Comparison of ENCODE assay signal across 9 cellular contexts in the genomic region with DNA sequence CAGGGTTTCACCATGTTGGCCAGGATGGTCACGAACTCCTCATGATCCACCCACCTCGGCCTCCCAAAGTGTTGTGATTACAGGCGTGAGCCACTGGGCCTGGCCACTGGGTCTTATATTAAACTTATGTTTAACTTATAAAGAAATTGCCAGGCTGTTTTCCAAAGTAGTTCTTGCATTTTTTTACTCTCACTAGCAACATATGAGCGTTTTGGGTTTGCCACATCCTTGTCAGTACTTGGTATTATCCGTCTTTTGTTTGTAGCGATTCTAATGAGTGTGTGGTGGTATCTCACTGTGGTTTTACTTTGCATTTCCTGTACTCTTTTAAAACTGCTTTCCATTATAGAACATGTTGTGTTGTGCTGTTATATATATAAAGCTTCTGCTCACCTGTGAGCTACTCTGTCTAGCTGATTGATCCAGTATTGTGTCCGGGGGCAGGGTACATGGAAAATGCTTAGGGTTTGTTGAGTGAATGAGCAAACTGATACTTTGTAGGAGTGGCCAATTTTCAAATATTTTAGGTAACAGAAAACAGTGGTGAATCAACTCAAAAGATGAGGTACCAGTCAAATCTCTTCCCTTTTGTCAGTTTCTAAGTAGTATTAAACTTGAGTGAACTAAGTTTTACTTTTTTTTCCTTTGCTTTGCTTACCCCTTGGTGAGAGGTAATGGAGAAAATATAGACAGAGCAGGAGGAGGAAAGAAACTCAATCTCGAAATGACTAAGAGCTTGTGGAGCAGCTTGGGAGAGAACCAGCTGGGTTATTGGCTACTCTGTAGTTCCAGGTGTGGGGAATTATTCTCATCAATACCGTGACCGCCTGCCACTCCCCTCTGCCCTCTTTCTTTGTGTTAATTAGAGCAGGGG.
DNase-seq lines count a peak whose midpoint lies in the region; ATAC-seq and TF ChIP-seq lines count a peak whose summit lies in the region.
"Had no signal": no experiment of that assay in that cellular context is flagged by ENCODE, and none has a peak within 500 bp of the region (broad histone marks: within the 10 kb centered on the region; RNA-seq: fewer than 3 reads in every experiment).

No MANE protein-coding gene starts in this region.

- TF ChIP-seq CTCF in hepatocyte (IDR thresholded peaks at IDR 0.05; ENCODE audit: poor library complexity), result no peak

- no peak overlapping the region for H3K4me3 ChIP-seq in hepatocyte

- peaks cover 49% of the 10 kb centered on the region for H3K36me3 Mint-ChIP-seq in activated CD4-positive, alpha-beta T cell treated with anti-CD3 and anti-CD28 coated beads, Interleukin-2, amount 10 ng/mL, durations not matched to agents 7 days and 5 days (ENCODE audit: low read depth)
- H3K36me3 Mint-ChIP-seq in activated naive CD8-positive, alpha-beta T cell treated with anti-CD3 and anti-CD28 coated beads for 36 hours, result peaks cover 42% of the 10 kb centered on the region

- no peaks in the 10 kb centered on the region for H3K27me3 ChIP-seq in hepatocyte

- CTCF ChIA-PET in activated CD4-positive, alpha-beta T cell treated with anti-CD3 and anti-CD28 coated beads, Interleukin-2, amount 10 ng/mL, durations not matched to agents 7 days and 5 days (lab: Charles Lee), result interaction anchor here (0.7 to 2.7 kb wide), 4 partner anchors 11 to 33 kb away, joined by 3 to 11 read pairs (median 4); no protein-coding TSS in a partner anchor

- no peaks in the 10 kb centered on the region for H3K9me2 ChIP-seq in hepatocyte (replicated peaks; ENCODE audit: insufficient read depth)

- H2AFZ ChIP-seq in hepatocyte, result no peak overlapping the region

- 92% methylated on average over 10 of the region's 10 CpGs for WGBS in hepatocyte (ENCODE audit: low lambda C conversion rate, missing lambda C conversion rate)

- H4K20me1 ChIP-seq in hepatocyte (ENCODE audit: insufficient read depth, poor library complexity, severe bottlenecking), result no peaks in the 10 kb centered on the region

- POLR2A ChIA-PET in activated CD4-positive, alpha-beta T cell treated with anti-CD3 and anti-CD28 coated beads, Interleukin-2, amount 10 ng/mL, durations not matched to agents 7 days and 5 days (lab: Charles Lee), result interaction anchor here (0.6 to 1.3 kb wide), 2 partner anchors 12 to 786 kb away, joined by 4 to 9 read pairs; no protein-coding TSS in a partner anchor

- H3K36me3 ChIP-seq in hepatocyte (replicated peaks; ENCODE audit: insufficient read depth, low read depth), result no peaks in the 10 kb centered on the region

- H3K27ac Mint-ChIP-seq in activated CD4-positive, alpha-beta T cell treated with anti-CD3 and anti-CD28 coated beads, Interleukin-2, amount 10 ng/mL, durations not matched to agents 7 days and 5 days, result peak overlapping the region; percentile 97
- H3K27ac Mint-ChIP-seq in activated naive CD8-positive, alpha-beta T cell treated with anti-CD3 and anti-CD28 coated beads for 36 hours, result peak overlapping the region; percentile 95

- H3K9me3 Mint-ChIP-seq in activated CD4-positive, alpha-beta T cell treated with anti-CD3 and anti-CD28 coated beads, Interleukin-2, amount 10 ng/mL, durations not matched to agents 7 days and 5 days, result peaks cover 6% of the 10 kb centered on the region
- H3K9me3 Mint-ChIP-seq in activated naive CD8-positive, alpha-beta T cell treated with anti-CD3 and anti-CD28 coated beads for 36 hours, result peaks cover 10% of the 10 kb centered on the region

- H3K9me3 ChIP-seq in hepatocyte (ENCODE audit: low read depth), result no peaks in the 10 kb centered on the region

- peak; percentile 65 for DNase-seq in activated CD4-positive, alpha-beta T cell treated with anti-CD3 and anti-CD28 coated beads, Interleukin-2, amount 10 ng/mL, durations not matched to agents 7 days and 5 days
- DNase-seq in activated CD4-positive, alpha-beta T cell treated with anti-CD3 and anti-CD28 coated beads for 4 hours, result no peak
- DNase-seq in activated naive CD8-positive, alpha-beta T cell treated with anti-CD3 and anti-CD28 coated beads for 36 hours, result peak; percentile 40
- DNase-seq in stimulated activated naive CD4-positive, alpha-beta T cell treated with Interleukin-2 at 50 U/mL for 16 hours (lab: John Stamatoyannopoulos, UW), result peak; percentile 23
- DNase-seq in posterior vena cava (ENCODE audit: low spot score), result no peak
- DNase-seq in NCI-H524 (lab: John Stamatoyannopoulos, UW), result no peak
- DNase-seq in hepatocyte (ENCODE audit: low spot score), result no peak
- DNase-seq: activated effector memory CD4-positive, alpha-beta T cell treated with anti-CD3 and anti-CD28 coated beads, Interleukin-2, amount 50 U/mL, for 16 hours had no signal

- intact Hi-C loops in posterior vena cava (cut with DNase I), result no loop called here

- no peak overlapping the region for H3K4me2 ChIP-seq in hepatocyte

- H3K27ac ChIP-seq in hepatocyte, result no peak overlapping the region

- peak overlapping the region; percentile 53 for H3K4me3 Mint-ChIP-seq in activated CD4-positive, alpha-beta T cell treated with anti-CD3 and anti-CD28 coated beads, Interleukin-2, amount 10 ng/mL, durations not matched to agents 7 days and 5 days
- H3K4me3 Mint-ChIP-seq in activated naive CD8-positive, alpha-beta T cell treated with anti-CD3 and anti-CD28 coated beads for 36 hours, result peak overlapping the region; percentile 66

- no peaks in the 10 kb centered on the region for H3K79me2 ChIP-seq in hepatocyte

- H3K4me1 Mint-ChIP-seq in activated CD4-positive, alpha-beta T cell treated with anti-CD3 and anti-CD28 coated beads, Interleukin-2, amount 10 ng/mL, durations not matched to agents 7 days and 5 days, result peaks cover 90% of the 10 kb centered on the region
- peaks cover 72% of the 10 kb centered on the region for H3K4me1 Mint-ChIP-seq in activated naive CD8-positive, alpha-beta T cell treated with anti-CD3 and anti-CD28 coated beads for 36 hours

- peak; percentile 52 for ATAC-seq in HG03378 (IDR thresholded peaks at IDR 0.05; ENCODE audit: unreplicated experiment)

- H3K27me3 Mint-ChIP-seq in activated CD4-positive, alpha-beta T cell treated with anti-CD3 and anti-CD28 coated beads, Interleukin-2, amount 10 ng/mL, durations not matched to agents 7 days and 5 days, result no peaks in the 10 kb centered on the region
- H3K27me3 Mint-ChIP-seq in activated naive CD8-positive, alpha-beta T cell treated with anti-CD3 and anti-CD28 coated beads for 36 hours, result no peaks in the 10 kb centered on the region

- H3K4me1 ChIP-seq in hepatocyte (ENCODE audit: insufficient read depth), result no peaks in the 10 kb centered on the region

Comparison
In these comparisons a context has a peak if more than half of its experiments do, and no peak if none do; other contexts are left out.
1. DNase-seq: peak in activated CD4-positive, alpha-beta T cell treated with anti-CD3 and anti-CD28 coated beads, Interleukin-2, amount 10 ng/mL, durations not matched to agents 7 days and 5 days (single experiment), activated naive CD8-positive, alpha-beta T cell treated with anti-CD3 and anti-CD28 coated beads for 36 hours (single experiment) and stimulated activated naive CD4-positive, alpha-beta T cell treated with Interleukin-2 at 50 U/mL for 16 hours (single experiment); none in activated CD4-positive, alpha-beta T cell treated with anti-CD3 and anti-CD28 coated beads for 4 hours (0 of 2), posterior vena cava (single experiment), NCI-H524 (0 of 2) and hepatocyte (single experiment).